In the genomic region with DNA sequence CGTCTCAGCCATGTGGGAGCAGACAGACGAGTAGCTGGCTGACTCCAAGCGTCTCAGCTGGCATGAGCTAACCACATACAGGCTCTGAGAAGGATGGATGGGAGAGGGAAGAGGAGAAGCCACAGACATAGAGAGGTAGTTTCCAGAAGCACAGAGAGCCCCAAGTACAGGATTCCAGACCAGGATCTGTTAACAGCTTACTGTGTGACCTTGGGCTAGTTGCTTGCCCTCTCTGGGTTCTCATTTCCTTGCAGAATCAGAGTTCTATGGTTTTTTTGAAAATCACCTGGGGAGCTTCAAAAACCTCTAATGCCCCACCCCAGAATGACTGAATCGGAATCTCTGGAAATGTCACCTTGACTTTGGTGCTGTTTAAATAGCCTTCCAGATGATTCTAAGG, we compare ENCODE assay signal across 24 cellular contexts.
"Had no signal": no experiment of that assay in that cellular context is flagged by ENCODE, and none has a peak within 500 bp of the region (broad histone marks: within the 10 kb centered on the region; RNA-seq: fewer than 3 reads in every experiment).

No MANE protein-coding gene starts in this region.

- H3K4me1 ChIP-seq: colonic mucosa, esophagus squamous epithelium, gastroesophageal sphincter, heart right ventricle had no signal

- ATAC-seq: activated CD4-positive, CD25-positive, alpha-beta regulatory T cell treated with anti-CD3 and anti-CD28 coated beads, Interleukin-2, amount 50 U/mL, for 24 hours; activated T-helper 17 cell treated with anti-CD3 and anti-CD28 coated beads, Interleukin-2, amount 50 U/mL, for 72 hours; gastroesophageal sphincter; heart right ventricle; T-helper 17 cell had no signal

- H3K27ac ChIP-seq: colonic mucosa, epithelial cell of prostate, esophagus squamous epithelium, gastroesophageal sphincter, heart right ventricle, WERI-Rb-1 had no signal

- H3K9me3 ChIP-seq: colonic mucosa had no signal

- H3K27me3 ChIP-seq: colonic mucosa, esophagus squamous epithelium, gastroesophageal sphincter, heart right ventricle had no signal

- H3K4me3 ChIP-seq: colonic mucosa, esophagus squamous epithelium, gastroesophageal sphincter, heart right ventricle had no signal

- H3K36me3 ChIP-seq: colonic mucosa, esophagus squamous epithelium, gastroesophageal sphincter, heart right ventricle, WERI-Rb-1 had no signal

- DNase-seq: activated B cell treated with CpG ODN at 0.5 μM for 24 hours; activated CD4-positive, alpha-beta T cell treated with anti-CD3 and anti-CD28 coated beads, Interleukin-2, amount 50 U/mL, for 1 hour; activated CD8-positive, alpha-beta memory T cell treated with anti-CD3 and anti-CD28 coated beads for 24 hours; activated effector memory CD4-positive, alpha-beta T cell treated with Interleukin-2 at 50 U/mL for 16 hours; activated gamma-delta T cell treated with Interleukin-2 at 50 U/mL for 16 hours; activated naive CD4-positive, alpha-beta T cell treated with anti-CD3 and anti-CD28 coated beads, Interleukin-2, amount 50 U/mL, for 16 hours; activated naive CD4-positive, alpha-beta T cell treated with Interleukin-2 at 50 U/mL for 16 hours; activated T-cell treated with anti-CD3 and anti-CD28 coated beads, Interleukin-2, amount 50 U/mL, for 4 hours; amniotic stem cell; colonic mucosa; effector CD8-positive, alpha-beta T cell; esophagus squamous epithelium; foreskin melanocyte; heart right ventricle; T-helper 17 cell; T1000; WERI-Rb-1 had no signal

- FAIRE-seq: astrocyte, endometrium, endothelial cell of umbilical vein had no signal
